In the genomic region with DNA sequence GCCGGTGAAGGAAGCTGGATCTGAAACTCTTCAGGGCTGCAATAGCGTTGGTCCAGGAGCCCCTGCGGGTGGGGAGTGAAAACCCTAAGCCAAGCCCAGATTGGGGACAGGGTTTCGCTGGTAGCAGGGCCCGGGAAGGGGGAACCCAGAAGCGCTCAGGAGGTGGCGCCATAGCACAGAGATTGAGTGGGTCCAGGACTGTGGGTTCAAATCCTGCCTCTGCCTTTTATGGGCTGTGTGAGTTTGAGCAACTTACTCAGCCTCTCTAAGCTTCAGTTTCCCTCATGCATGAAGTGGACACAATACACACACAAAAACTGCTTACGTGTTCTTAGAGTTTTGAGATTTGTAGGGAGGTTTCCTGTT, we compare ENCODE assay signal across 8 cellular contexts. TPM values are rescaled to one million over a fixed set of nuclear protein-coding genes. Genes with fewer than 3 reads are reported as not detected.
A peak's percentile ranks its signal among the peaks of the same experiment; 100 is the strongest.
DNase-seq lines count a peak whose midpoint lies in the region; ATAC-seq, FAIRE-seq and TF ChIP-seq lines count a peak whose summit lies in the region.

No MANE protein-coding gene starts in this region.

- FAIRE-seq in kidney (lab: Jason Lieb, UNC) = no peak

- H3K4me1 ChIP-seq in right atrium auricular region (no peaks in the 10 kb centered on the region), kidney (ENCODE audit: control insufficient read depth in 1 of 2, insufficient read depth in 1 of 2, low read depth in 1 of 2, low read length in 2 of 2) (no peaks in the 10 kb centered on the region)

- no peak overlapping the region for H3K4me3 Mint-ChIP-seq in central memory CD8-positive, alpha-beta T cell
- H3K4me3 Mint-ChIP-seq in progenitor cell of endocrine pancreas (ENCODE audit: low read depth) = no peak overlapping the region

- H3K27ac ChIP-seq in right atrium auricular region (no peak overlapping the region), kidney (ENCODE audit: low read depth in 2 of 2, low read length in 2 of 2) (no peak overlapping the region)

- no peak overlapping the region for H3K27ac Mint-ChIP-seq in central memory CD8-positive, alpha-beta T cell (ENCODE audit: low read depth)
- no peak overlapping the region for H3K27ac Mint-ChIP-seq in progenitor cell of endocrine pancreas

- H3K27me3 ChIP-seq in right atrium auricular region = no peaks in the 10 kb centered on the region

- ATAC-seq in Right ventricle myocardium inferior = no peak
- ATAC-seq in central memory CD8-positive, alpha-beta T cell (replicated peaks; ENCODE audit: extremely low read depth, poor library complexity, severe bottlenecking) = peak; percentile 79
- ATAC-seq in HG03095 (IDR thresholded peaks at IDR 0.05; ENCODE audit: unreplicated experiment) = no peak

- H3K36me3 ChIP-seq in right atrium auricular region (no peaks in the 10 kb centered on the region), kidney (ENCODE audit: control insufficient read depth in 1 of 2, insufficient read depth in 2 of 2, low read length in 2 of 2) (no peaks in the 10 kb centered on the region)

- no peaks in the 10 kb centered on the region for H3K36me3 Mint-ChIP-seq in central memory CD8-positive, alpha-beta T cell (ENCODE audit: insufficient read depth)
- no peaks in the 10 kb centered on the region for H3K36me3 Mint-ChIP-seq in progenitor cell of endocrine pancreas (ENCODE audit: insufficient read depth)

- TF ChIP-seq CTCF in right atrium auricular region (IDR thresholded peaks at IDR 0.05) = peak in 1 of 2 donors; percentile 20
- peak; percentile 21 for TF ChIP-seq CTCF in progenitor cell of endocrine pancreas (IDR thresholded peaks at IDR 0.05; ENCODE audit: unreplicated experiment)
- no peak for TF ChIP-seq CTCF in kidney (IDR thresholded peaks at IDR 0.05; ENCODE audit: borderline replicate concordance, extremely low read depth, insufficient read depth)

- H3K4me1 Mint-ChIP-seq in central memory CD8-positive, alpha-beta T cell = no peaks in the 10 kb centered on the region
- peaks cover 5% of the 10 kb centered on the region for H3K4me1 Mint-ChIP-seq in progenitor cell of endocrine pancreas (ENCODE audit: low read depth)

- peaks cover 0 to 18% of the 10 kb centered on the region in 2 donors for H3K9me3 ChIP-seq in right atrium auricular region
- peaks cover 0 to 3% of the 10 kb centered on the region in 2 donors for H3K9me3 ChIP-seq in kidney (ENCODE audit: control insufficient read depth in 1 of 2, low read length in 2 of 2)

- H3K4me3 ChIP-seq in right atrium auricular region = no peak overlapping the region
- H3K4me3 ChIP-seq in kidney (ENCODE audit: low read length in 2 of 2) = no peak overlapping the region

- intact Hi-C loops in Right ventricle myocardium inferior (cut with DNase I) = no loop called here
- intact Hi-C loops in kidney (cut with DNase I) = no loop called here

- H3K27me3 Mint-ChIP-seq in central memory CD8-positive, alpha-beta T cell = peaks cover 7% of the 10 kb centered on the region
- peaks cover 24% of the 10 kb centered on the region for H3K27me3 Mint-ChIP-seq in progenitor cell of endocrine pancreas

- H3K9me3 Mint-ChIP-seq in central memory CD8-positive, alpha-beta T cell = no peaks in the 10 kb centered on the region
- H3K9me3 Mint-ChIP-seq in progenitor cell of endocrine pancreas (ENCODE audit: low read depth) = peaks cover 5% of the 10 kb centered on the region

- DNase-seq in Right ventricle myocardium inferior (ENCODE audit: missing footprints) (peak; percentile 71), right atrium auricular region (ENCODE audit: low spot score) (no peak), UCSD-AML1 (lab: John Stamatoyannopoulos, UW; ENCODE audit: unreplicated experiment) (peak; percentile 54), progenitor cell of endocrine pancreas (ENCODE audit: low spot score, unreplicated experiment) (no peak), mesenteric fat pad (ENCODE audit: low spot score) (no peak), kidney (no peak)
- peak; percentile 31 to 45 for DNase-seq in central memory CD8-positive, alpha-beta T cell (ENCODE audit: low spot score in 2 of 2)

- H3K9ac ChIP-seq in kidney (ENCODE audit: low read length in 2 of 2) = no peak overlapping the region

RNA-seq across cellular contexts. Expression of gene SYCN, which starts 8.3 kb away (rescaled TPM):
- total RNA-seq in Right ventricle myocardium inferior (not detected), right atrium auricular region (not detected), progenitor cell of endocrine pancreas (not detected in 2 replicates), mesenteric fat pad (not detected), kidney (not detected)
- not detected for polyA plus RNA-seq in kidney (ENCODE audit: insufficient read depth, low read depth, low replicate concordance)

RNA-seq across cellular contexts. Expression of gene NCCRP1, which starts 15.6 kb away (rescaled TPM):
- total RNA-seq in Right ventricle myocardium inferior (not detected), right atrium auricular region (not detected), progenitor cell of endocrine pancreas (0.89 and 0.93 TPM in 2 replicates), mesenteric fat pad (not detected), kidney (0.60 TPM)
- 5.5 TPM for polyA plus RNA-seq in kidney (ENCODE audit: insufficient read depth, low read depth, low replicate concordance)

RNA-seq across cellular contexts. Expression of gene IFNL3, which starts 32.4 kb away (rescaled TPM):
- total RNA-seq in Right ventricle myocardium inferior (not detected), right atrium auricular region (not detected), progenitor cell of endocrine pancreas (not detected in 2 replicates), mesenteric fat pad (not detected), kidney (not detected)
- not detected for polyA plus RNA-seq in kidney (ENCODE audit: insufficient read depth, low read depth, low replicate concordance)

RNA-seq across cellular contexts. Expression of gene IFNL4, which starts 36.3 kb away (rescaled TPM):
- total RNA-seq in Right ventricle myocardium inferior = not detected
- not detected for total RNA-seq in right atrium auricular region
- total RNA-seq in progenitor cell of endocrine pancreas = not detected in 2 replicates
- not detected for total RNA-seq in mesenteric fat pad
- not detected for total RNA-seq in kidney
- not detected for polyA plus RNA-seq in kidney (ENCODE audit: insufficient read depth, low read depth, low replicate concordance)

RNA-seq across cellular contexts. Expression of gene IFNL2, which starts 55.8 kb away (rescaled TPM):
- not detected for total RNA-seq in Right ventricle myocardium inferior
- not detected for total RNA-seq in right atrium auricular region
- total RNA-seq in progenitor cell of endocrine pancreas = not detected in 2 replicates
- total RNA-seq in mesenteric fat pad = not detected
- not detected for total RNA-seq in kidney
- polyA plus RNA-seq in kidney (ENCODE audit: insufficient read depth, low read depth, low replicate concordance) = not detected

Comparison
In these comparisons a context has a peak if more than half of its experiments do, and no peak if none do; other contexts are left out.
1. DNase-seq: peak in Right ventricle myocardium inferior (single experiment), UCSD-AML1 (single experiment) and central memory CD8-positive, alpha-beta T cell (2 of 2); none in right atrium auricular region (single experiment), progenitor cell of endocrine pancreas (single experiment), mesenteric fat pad (single experiment) and kidney (single experiment).